In the genomic region with DNA sequence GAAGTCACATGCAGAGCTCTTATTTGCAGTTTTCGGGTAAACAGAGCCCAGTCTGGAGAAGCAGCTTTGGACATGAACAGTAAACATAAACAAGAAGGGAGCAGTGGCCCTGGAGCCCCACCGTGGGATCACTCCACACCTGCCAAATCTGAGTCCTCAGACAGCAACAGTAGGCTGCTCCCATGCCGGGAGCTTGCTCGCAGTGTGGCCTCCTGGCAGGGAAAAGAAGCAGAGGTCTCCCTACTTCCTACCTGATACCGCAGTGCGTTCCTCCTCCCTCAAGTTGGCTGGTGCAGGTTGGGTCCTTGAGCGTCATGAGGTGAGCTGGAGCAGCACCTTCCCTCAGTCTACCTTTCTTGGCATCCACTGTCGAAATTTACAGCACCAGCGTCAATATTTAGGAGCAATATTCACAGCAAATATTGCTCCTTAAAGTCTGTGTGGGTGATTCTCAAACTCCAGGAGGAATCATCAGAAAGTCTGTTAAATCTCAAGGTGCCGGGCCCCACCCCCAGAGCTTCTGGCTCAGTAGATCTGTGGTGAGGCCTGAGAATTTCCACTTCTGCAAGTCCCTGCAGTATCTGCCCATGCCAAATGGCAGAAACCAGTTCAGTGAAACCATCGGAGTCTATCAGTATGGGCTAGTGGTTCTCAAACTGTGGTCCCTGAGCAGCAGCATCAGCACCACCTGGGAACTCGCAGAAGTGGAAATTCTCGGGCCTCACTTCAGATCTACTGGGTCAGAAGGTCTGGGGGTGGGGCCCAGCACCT, we compare ENCODE assay signal across 14 cellular contexts.
DNase-seq lines count a peak whose midpoint lies in the region; ATAC-seq and TF ChIP-seq lines count a peak whose summit lies in the region.
"Had no signal": no experiment of that assay in that cellular context is flagged by ENCODE, and none has a peak within 500 bp of the region (broad histone marks: within the 10 kb centered on the region; RNA-seq: fewer than 3 reads in every experiment).

No MANE protein-coding gene starts in this region.

- H3K9ac ChIP-seq in GM23248 = no peak overlapping the region

- no peak for TF ChIP-seq EP300 in esophagus muscularis mucosa (IDR thresholded peaks at IDR 0.05)

- no peaks in the 10 kb centered on the region for H4K20me1 ChIP-seq in GM23248 (ENCODE audit: insufficient read depth)

- H3K36me3 ChIP-seq in GM23248 (ENCODE audit: low read depth) (no peaks in the 10 kb centered on the region), esophagus muscularis mucosa (no peaks in the 10 kb centered on the region), vagina (no peaks in the 10 kb centered on the region), psoas muscle (ENCODE audit: insufficient read depth in 1 of 2, low read depth in 1 of 2) (no peaks in the 10 kb centered on the region)
- H3K36me3 ChIP-seq: BE2C had no signal

- H2AFZ ChIP-seq in GM23248 = 0 out of 2 replicates have a peak overlapping the region, but pooled peaks have one; percentile 34

- H3K4me3 ChIP-seq in GM23248 = no peak overlapping the region
- H3K4me3 ChIP-seq in esophagus muscularis mucosa = no peak overlapping the region
- H3K4me3 ChIP-seq in vagina = no peak overlapping the region
- no peak overlapping the region for H3K4me3 ChIP-seq in psoas muscle
- H3K4me3 ChIP-seq: A549 had no signal

- H3K4me2 ChIP-seq in GM23248 (ENCODE audit: unreplicated experiment) = no peak overlapping the region
- H3K4me2 ChIP-seq: A549 had no signal

- no peaks in the 10 kb centered on the region for H3K4me1 ChIP-seq in GM23248 (ENCODE audit: insufficient read depth)
- H3K4me1 ChIP-seq in esophagus muscularis mucosa = no peaks in the 10 kb centered on the region
- H3K4me1 ChIP-seq in vagina = no peaks in the 10 kb centered on the region
- no peaks in the 10 kb centered on the region for H3K4me1 ChIP-seq in psoas muscle
- H3K4me1 ChIP-seq: A549, BE2C, Caco-2 had no signal

- peaks cover 37% of the 10 kb centered on the region for H3K27me3 ChIP-seq in GM23248 (replicated peaks; ENCODE audit: insufficient read depth)
- no peaks in the 10 kb centered on the region for H3K27me3 ChIP-seq in esophagus muscularis mucosa
- no peaks in the 10 kb centered on the region for H3K27me3 ChIP-seq in vagina
- no peaks in the 10 kb centered on the region for H3K27me3 ChIP-seq in psoas muscle (ENCODE audit: insufficient read depth in 3 of 3, low read length in 2 of 3)

- WGBS in GM23248 (ENCODE audit: low coverage in 1 of 2, low lambda C conversion rate in 2 of 2, missing lambda C conversion rate in 2 of 2), 2 experiments = 24 to 29% methylated on average over 13 of the region's 13 CpGs
- 82% methylated on average over 13 of the region's 13 CpGs for WGBS in esophagus muscularis mucosa
- 86 to 88% (median 87%) methylated on average over 13 of the region's 13 CpGs for WGBS in psoas muscle, 3 donors

- TF ChIP-seq POLR2A in esophagus muscularis mucosa (IDR thresholded peaks at IDR 0.05; ENCODE audit: low read depth) = no peak
- TF ChIP-seq POLR2A in vagina (IDR thresholded peaks at IDR 0.05) = no peak

- H3K9me3 ChIP-seq in GM23248 (ENCODE audit: low read depth) (no peaks in the 10 kb centered on the region), esophagus muscularis mucosa (no peaks in the 10 kb centered on the region), vagina (no peaks in the 10 kb centered on the region), psoas muscle (no peaks in the 10 kb centered on the region)
- H3K9me3 ChIP-seq: A549, BE2C, Caco-2 had no signal

- no peak for DNase-seq in GM23248
- DNase-seq in NCI-H774 (lab: John Stamatoyannopoulos, UW) = peak; percentile 12
- DNase-seq in esophagus muscularis mucosa (ENCODE audit: extremely low spot score) = peak; percentile 87
- DNase-seq in vagina (ENCODE audit: extremely low spot score in 2 of 2) = peak; percentile 25 to 76
- no peak for DNase-seq in psoas muscle
- DNase-seq: BE2C, Caco-2, DND-41, GDM1, H9 had no signal

- H3K9me2 ChIP-seq in GM23248 (ENCODE audit: insufficient read depth) = no peaks in the 10 kb centered on the region

- H3K27ac ChIP-seq in GM23248 (no peak overlapping the region), esophagus muscularis mucosa (replicated peaks in 1 of 4) (no peak overlapping the region), vagina (no peak overlapping the region), psoas muscle (no peak overlapping the region)
- H3K27ac ChIP-seq: A549, HL-60 had no signal

- in situ Hi-C loops in GM23248 (cut with MboI) = no loop called here

- no peaks in the 10 kb centered on the region for H3K79me2 ChIP-seq in GM23248 (ENCODE audit: insufficient read depth)

- intact Hi-C loops in esophagus muscularis mucosa (cut with DNase I) (no loop called here), vagina (cut with DNase I) (no loop called here), psoas muscle (cut with DNase I) (loop anchor here (5.0 to 10.0 kb wide), 2 partner anchors 85 to 93 kb away; no protein-coding TSS in a partner anchor)

- no peaks in the 10 kb centered on the region for H3F3A ChIP-seq in GM23248 (ENCODE audit: insufficient read depth)

- TF ChIP-seq CTCF in esophagus muscularis mucosa (IDR thresholded peaks at IDR 0.05) (no peak), vagina (IDR thresholded peaks at IDR 0.05) (no peak), psoas muscle (IDR thresholded peaks at IDR 0.05) (no peak)

- ATAC-seq in psoas muscle (no peak), HG03039 (IDR thresholded peaks at IDR 0.05; ENCODE audit: unreplicated experiment) (no peak), GM21786 (IDR thresholded peaks at IDR 0.05; ENCODE audit: unreplicated experiment) (no peak)
- ATAC-seq: A549 had no signal

Comparison
In these comparisons a context has a peak if more than half of its experiments do, and no peak if none do; other contexts are left out.
1. DNase-seq: peak in NCI-H774 (single experiment), esophagus muscularis mucosa (single experiment) and vagina (2 of 2); none in GM23248 (single experiment) and psoas muscle (0 of 2).
2. intact Hi-C loops: an anchor here in psoas muscle (5.0 to 10.0 kb wide); none called in esophagus muscularis mucosa and vagina.